19 cellular contexts compared by ENCODE assay signal in the genomic region with DNA sequence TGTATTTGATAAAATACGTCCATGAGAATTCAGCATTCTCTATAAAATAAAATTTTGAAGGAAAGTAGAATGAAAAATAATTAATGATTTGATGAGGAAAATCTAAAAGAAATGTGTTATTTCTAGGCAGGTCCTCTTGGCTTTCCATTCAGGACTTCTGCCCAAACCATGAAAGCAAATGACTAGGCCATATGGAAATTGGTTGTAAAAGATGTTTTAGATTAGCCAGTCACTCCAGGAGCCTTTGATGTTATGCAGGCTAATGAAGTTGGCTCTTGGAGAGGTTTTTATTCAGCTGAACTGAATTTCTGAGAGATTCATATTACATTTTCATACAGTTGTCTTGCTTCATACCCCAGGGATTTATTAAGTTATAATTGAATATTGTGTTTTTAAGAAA.
DNase-seq lines count a peak whose midpoint lies in the region; ATAC-seq and TF ChIP-seq lines count a peak whose summit lies in the region.
"Had no signal": no experiment of that assay in that cellular context is flagged by ENCODE, and none has a peak within 500 bp of the region (broad histone marks: within the 10 kb centered on the region; RNA-seq: fewer than 3 reads in every experiment).

No MANE protein-coding gene starts in this region.

- no peaks in the 10 kb centered on the region for H3K9me3 ChIP-seq in iPS-18a (ENCODE audit: control insufficient read depth, low read depth, low read length)

- DNase-seq in DMS 273 (lab: John Stamatoyannopoulos, UW; ENCODE audit: unreplicated experiment) (peak; percentile 75), NCI-H69 (lab: John Stamatoyannopoulos, UW) (peak; percentile 19), NCI-H2107 (lab: John Stamatoyannopoulos, UW) (no peak), NCI-H82 (lab: John Stamatoyannopoulos, UW) (no peak), SW480 (ENCODE audit: low spot score) (no peak)
- DNase-seq: EL, Kasumi-1, MM.1S, NCI-H1092 treated with DMSO at 0.1 percent for 48 hours, NCI-H2081 treated with DMSO at 0.1 percent for 48 hours, NCI-H774, PC-3 had no signal

- peaks cover 21% of the 10 kb centered on the region for H3K4me1 ChIP-seq in iPS-18a (ENCODE audit: control insufficient read depth, low read depth, low read length)
- H3K4me1 ChIP-seq: A549 had no signal

- peak overlapping the region in 4 of 5 experiments; percentile 55 to 64 (median 57) for H3K4me3 Mint-ChIP-seq in brain
- H3K4me3 Mint-ChIP-seq: H9, IgD-negative memory B cell had no signal

- peak overlapping the region in 3 of 5 experiments; percentile 75 to 96 (median 89) for H3K27ac Mint-ChIP-seq in brain
- H3K27ac Mint-ChIP-seq: IgD-negative memory B cell had no signal

- H3K27ac ChIP-seq in iPS-18a (ENCODE audit: low read length) = no peak overlapping the region
- H3K27ac ChIP-seq: A549, C4-2B had no signal

- no peaks in the 10 kb centered on the region for H3K27me3 ChIP-seq in iPS-18a (ENCODE audit: control insufficient read depth, insufficient read depth, low read length)

- no peaks in the 10 kb centered on the region for H3K36me3 ChIP-seq in iPS-18a (ENCODE audit: control insufficient read depth, low read depth, low read length)

- H3K9me3 Mint-ChIP-seq in brain = peaks cover 0 to 6% (median 2%) of the 10 kb centered on the region in 5 experiments
- H3K9me3 Mint-ChIP-seq: H9, IgD-negative memory B cell had no signal

- ATAC-seq in GM19455 (IDR thresholded peaks at IDR 0.05; ENCODE audit: unreplicated experiment) = no peak
- ATAC-seq: A549, PC-3 had no signal

- H3K27me3 Mint-ChIP-seq in brain = no peaks in the 10 kb centered on the region
- H3K27me3 Mint-ChIP-seq: IgD-negative memory B cell had no signal

- peaks cover 3% of the 10 kb centered on the region for H3K36me3 Mint-ChIP-seq in brain
- H3K36me3 Mint-ChIP-seq: IgD-negative memory B cell had no signal

- H3K4me3 ChIP-seq in iPS-18a (ENCODE audit: low read length) = peak overlapping the region; percentile 19
- H3K4me3 ChIP-seq: A549 had no signal

- peaks cover 26% of the 10 kb centered on the region for H3K4me1 Mint-ChIP-seq in brain

- H3K9ac ChIP-seq in iPS-18a (ENCODE audit: low read length) = no peak overlapping the region

- no peak for TF ChIP-seq CTCF in brain (conservative IDR thresholded peaks at IDR 0.05)

Comparison
In these comparisons a context has a peak if more than half of its experiments do, and no peak if none do; other contexts are left out.
1. DNase-seq: peak in DMS 273 (single experiment) and NCI-H69 (single experiment); none in NCI-H2107 (single experiment), NCI-H82 (single experiment) and SW480 (single experiment).